11 cellular contexts compared by ENCODE assay signal in the genomic region with DNA sequence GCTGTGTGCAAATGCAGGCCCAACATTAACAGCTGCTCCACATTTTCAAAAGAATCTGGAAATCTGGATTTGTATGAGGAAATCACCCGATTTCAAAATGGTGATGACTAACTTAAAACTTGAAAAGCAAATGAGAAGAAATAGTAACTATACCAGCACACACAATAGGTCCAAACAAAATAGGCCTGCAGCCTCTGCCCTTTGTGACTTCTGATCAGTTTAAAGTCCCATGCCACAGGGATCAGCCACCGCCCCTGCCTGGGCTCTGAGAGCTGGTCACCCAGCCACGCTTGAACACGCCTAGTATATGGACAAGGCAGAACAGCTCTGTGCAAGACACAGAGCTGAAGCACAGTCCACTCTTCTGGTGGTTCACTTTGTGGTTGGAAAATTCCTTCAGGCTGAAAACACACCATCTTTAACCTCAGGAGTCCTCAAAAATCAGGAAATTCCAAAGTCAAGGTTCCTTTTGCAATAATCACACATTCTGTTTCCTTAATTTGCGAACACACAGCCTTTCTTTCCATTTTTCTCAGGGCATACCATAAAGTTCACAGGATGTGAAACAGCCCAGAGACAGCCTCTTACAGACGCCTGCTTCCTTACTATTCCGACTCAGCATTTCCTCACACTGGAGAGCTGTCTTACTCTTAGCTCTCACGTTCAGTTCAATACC.
A peak's percentile ranks its signal among the peaks of the same experiment; 100 is the strongest.
DNase-seq lines count a peak whose midpoint lies in the region; ATAC-seq and TF ChIP-seq lines count a peak whose summit lies in the region.
"Had no signal": no experiment of that assay in that cellular context is flagged by ENCODE, and none has a peak within 500 bp of the region (broad histone marks: within the 10 kb centered on the region; RNA-seq: fewer than 3 reads in every experiment).

No MANE protein-coding gene starts in this region.

- no peak overlapping the region for H3K18ac ChIP-seq in neuronal stem cell (ENCODE audit: low read length)

- H3K4me1 ChIP-seq in neuronal stem cell (ENCODE audit: control insufficient read depth in 2 of 2, insufficient read depth in 1 of 2, low read depth in 1 of 2, low read length in 2 of 2) (peaks cover 0 to 2% of the 10 kb centered on the region in 2 donors), body of pancreas (no peaks in the 10 kb centered on the region)
- H3K4me1 ChIP-seq: testis had no signal

- no peak overlapping the region for H3K23ac ChIP-seq in neuronal stem cell (ENCODE audit: low read depth, low read length, poor library complexity)

- H3K14ac ChIP-seq in neuronal stem cell (ENCODE audit: low read length), result no peak overlapping the region

- H3K4me2 ChIP-seq in neuronal stem cell (ENCODE audit: insufficient read depth, low read length, poor library complexity, severe bottlenecking), result no peak overlapping the region

- H2BK5ac ChIP-seq in neuronal stem cell (ENCODE audit: low read length), result no peak overlapping the region

- ATAC-seq in HG03354 (IDR thresholded peaks at IDR 0.05; ENCODE audit: poor library complexity, severe bottlenecking, unreplicated experiment), result no peak
- ATAC-seq in body of pancreas, result no peak
- ATAC-seq: activated CD8-positive, alpha-beta T cell treated with anti-CD3 and anti-CD28 coated beads, Interleukin-2, amount 10 ng/mL, durations not matched to agents 7 days and 5 days; activated naive CD8-positive, alpha-beta T cell treated with anti-CD3 and anti-CD28 coated beads, Interleukin-2, amount 50 U/mL, for 24 hours had no signal

- no peak overlapping the region for H2BK12ac ChIP-seq in neuronal stem cell (ENCODE audit: low read length)

- TF ChIP-seq POLR2A in body of pancreas (IDR thresholded peaks at IDR 0.05), result no peak

- H3K27ac ChIP-seq in SK-N-MC, result peak overlapping the region; percentile 75
- no peak overlapping the region for H3K27ac ChIP-seq in neuronal stem cell (replicated peaks; ENCODE audit: low read length)
- peak overlapping the region in 1 of 4 donors; percentile 10 for H3K27ac ChIP-seq in body of pancreas
- H3K27ac ChIP-seq: testis had no signal

- H3K4me3 ChIP-seq in SK-N-MC (no peak overlapping the region), neuronal stem cell (ENCODE audit: low read length in 2 of 2) (no peak overlapping the region), body of pancreas (no peak overlapping the region)
- H3K4me3 ChIP-seq: testis had no signal

- no peak overlapping the region for H2BK15ac ChIP-seq in neuronal stem cell (ENCODE audit: low read length)

- H2AFZ ChIP-seq in neuronal stem cell (ENCODE audit: low read length), result peak overlapping the region; percentile 12

- intact Hi-C loops in body of pancreas (cut with DNase I), result no loop called here

- H3K36me3 ChIP-seq in SK-N-MC (ENCODE audit: insufficient read depth, low read length) (no peaks in the 10 kb centered on the region), neuronal stem cell (replicated peaks in 1 of 2; ENCODE audit: control insufficient read depth in 2 of 2, insufficient read depth in 2 of 2, low read length in 2 of 2) (no peaks in the 10 kb centered on the region), body of pancreas (replicated peaks in 1 of 2; ENCODE audit: insufficient read depth in 1 of 2, low read depth in 2 of 2) (no peaks in the 10 kb centered on the region)

- no peak overlapping the region for H2BK120ac ChIP-seq in neuronal stem cell (ENCODE audit: low read depth, low read length)

- H3K9ac ChIP-seq in SK-N-MC (ENCODE audit: insufficient read length), result no peak overlapping the region
- H3K9ac ChIP-seq in neuronal stem cell (ENCODE audit: low read depth, low read length, poor library complexity), result no peak overlapping the region

- no peak overlapping the region for H3K4ac ChIP-seq in neuronal stem cell (ENCODE audit: low read length)

- H4K91ac ChIP-seq in neuronal stem cell (ENCODE audit: low read depth, low read length, poor library complexity), result no peak overlapping the region

- no peak overlapping the region for H4K8ac ChIP-seq in neuronal stem cell (ENCODE audit: low read depth, low read length)

- no peak overlapping the region for H2AK5ac ChIP-seq in neuronal stem cell (ENCODE audit: low read depth, low read length)

- H3K27me3 ChIP-seq in neuronal stem cell (ENCODE audit: control insufficient read depth in 3 of 3, insufficient read depth in 3 of 3, low read depth in 1 of 3, low read length in 3 of 3), result no peaks in the 10 kb centered on the region
- H3K27me3 ChIP-seq in body of pancreas, result no peaks in the 10 kb centered on the region
- H3K27me3 ChIP-seq: testis had no signal

- no peak for TF ChIP-seq CTCF in body of pancreas (IDR thresholded peaks at IDR 0.05)

- no peaks in the 10 kb centered on the region for H3K79me1 ChIP-seq in neuronal stem cell (ENCODE audit: low read depth, low read length)

- no peaks in the 10 kb centered on the region for H3K9me3 ChIP-seq in SK-N-MC (ENCODE audit: low read depth, low read length)
- no peaks in the 10 kb centered on the region for H3K9me3 ChIP-seq in neuronal stem cell (replicated peaks in 1 of 2; ENCODE audit: control insufficient read depth in 2 of 2, insufficient read depth in 1 of 2, low read depth in 1 of 2, low read length in 2 of 2)
- H3K9me3 ChIP-seq in body of pancreas, result no peaks in the 10 kb centered on the region
- H3K9me3 ChIP-seq: testis had no signal

- no CpG with 5 or more reads among the region's 8 CpGs for WGBS in neuronal stem cell (ENCODE audit: extremely low coverage in 2 of 2, insufficient read length in 2 of 2, insufficient replicate concordance in 1 of 2), 2 donors
- WGBS in body of pancreas, 2 donors, result 79 to 88% methylated on average over 8 of the region's 8 CpGs

- peak; percentile 22 for DNase-seq in COLO829 (ENCODE audit: low spot score)
- peak; percentile 42 for DNase-seq in SK-N-MC (ENCODE audit: low read depth, low spot score)
- peak; percentile 89 for DNase-seq in fibroblast of gingiva (ENCODE audit: low read depth)
- no peak for DNase-seq in neuronal stem cell (ENCODE audit: low spot score)
- no peak for DNase-seq in body of pancreas
- no peak for DNase-seq in COR-L47 (lab: John Stamatoyannopoulos, UW)
- no peak for DNase-seq in iPS-NIHi7 (ENCODE audit: extremely low spot score)
- DNase-seq: activated CD8-positive, alpha-beta T cell treated with anti-CD3 and anti-CD28 coated beads, Interleukin-2, amount 10 ng/mL, durations not matched to agents 7 days and 5 days; activated naive CD8-positive, alpha-beta T cell treated with anti-CD3 and anti-CD28 coated beads, Interleukin-2, amount 50 U/mL, for 24 hours; testis had no signal

Comparison
In these comparisons a context has a peak if more than half of its experiments do, and no peak if none do; other contexts are left out.
1. DNase-seq: peak in COLO829 (single experiment), SK-N-MC (single experiment) and fibroblast of gingiva (single experiment); none in neuronal stem cell (single experiment), body of pancreas (0 of 4), COR-L47 (single experiment) and iPS-NIHi7 (single experiment).